8 cellular contexts compared by ENCODE assay signal in the genomic region with DNA sequence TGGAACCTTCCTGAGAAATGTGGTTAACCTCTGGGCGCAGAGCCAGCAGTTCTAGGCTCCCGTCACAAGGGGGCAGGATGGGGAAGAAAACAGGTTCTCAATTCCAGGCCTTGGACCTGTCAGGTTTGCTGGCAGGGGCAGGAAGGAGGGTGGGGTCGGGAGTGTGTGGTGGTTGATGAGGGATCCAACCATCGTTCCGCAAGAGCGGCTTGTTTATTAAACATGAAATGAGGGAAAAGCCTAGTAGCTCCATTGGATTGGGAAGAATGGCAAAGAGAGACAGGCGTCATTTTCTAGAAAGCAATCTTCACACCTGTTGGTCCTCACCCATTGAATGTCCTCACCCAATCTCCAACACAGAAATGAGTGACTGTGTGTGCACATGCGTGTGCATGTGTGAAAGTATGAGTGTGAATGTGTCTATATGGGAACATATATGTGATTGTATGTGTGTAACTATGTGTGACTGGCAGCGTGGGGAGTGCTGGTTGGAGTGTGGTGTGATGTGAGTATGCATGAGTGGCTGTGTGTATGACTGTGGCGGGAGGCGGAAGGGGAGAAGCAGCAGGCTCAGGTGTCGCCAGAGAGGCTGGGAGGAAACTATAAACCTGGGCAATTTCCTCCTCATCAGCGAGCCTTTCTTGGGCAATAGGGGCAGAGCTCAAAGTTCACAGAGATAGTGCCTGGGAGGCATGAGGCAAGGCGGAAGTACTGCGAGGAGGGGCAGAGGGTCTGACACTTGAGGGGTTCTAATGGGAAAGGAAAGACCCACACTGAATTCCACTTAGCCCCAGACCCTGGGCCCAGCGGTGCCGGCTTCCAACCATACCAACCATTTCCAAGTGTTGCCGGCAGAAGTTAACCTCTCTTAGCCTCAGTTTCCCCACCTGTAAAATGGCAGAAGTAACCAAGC. TPM values are rescaled to one million over a fixed set of nuclear protein-coding genes. Genes with fewer than 3 reads are reported as not detected.
DNase-seq lines count a peak whose midpoint lies in the region; ATAC-seq and TF ChIP-seq lines count a peak whose summit lies in the region.

No MANE protein-coding gene starts in this region.

- H3K27ac ChIP-seq in KMS-11 (no peak overlapping the region), PC-9 (no peak overlapping the region)

- no peaks in the 10 kb centered on the region for H3K36me3 Mint-ChIP-seq in activated T-cell treated with anti-CD3 and anti-CD28 coated beads, Interleukin-2, amount 50 U/mL, for 4 hours (ENCODE audit: insufficient read depth)
- no peaks in the 10 kb centered on the region for H3K36me3 Mint-ChIP-seq in nephron progenitor cell (ENCODE audit: low read depth)

- no peaks in the 10 kb centered on the region for H3K9me2 ChIP-seq in PC-9 (ENCODE audit: insufficient read depth)

- H3K4me3 Mint-ChIP-seq in activated T-cell treated with anti-CD3 and anti-CD28 coated beads, Interleukin-2, amount 50 U/mL, for 4 hours, result no peak overlapping the region
- peak overlapping the region; percentile 51 for H3K4me3 Mint-ChIP-seq in nephron progenitor cell
- H3K4me3 Mint-ChIP-seq in stimulated activated naive CD8-positive, alpha-beta T cell treated with anti-CD3 and anti-CD28 coated beads, Interleukin-15, amount 100 ng/mL, for 72 hours, result no peak overlapping the region

- no peak for DNase-seq in AG04449 (ENCODE audit: low read depth, low spot score)
- DNase-seq in PC-9, result peak; percentile 49 to 76
- peak; percentile 79 for DNase-seq in activated T-cell treated with anti-CD3 and anti-CD28 coated beads, Interleukin-2, amount 50 U/mL, for 4 hours
- DNase-seq in fibroblast of peridontal ligament (ENCODE audit: extremely low read depth), result peak; percentile 90
- peak; percentile 87 for DNase-seq in nephron progenitor cell
- peak; percentile 70 to 74 for DNase-seq in stimulated activated naive CD8-positive, alpha-beta T cell treated with anti-CD3 and anti-CD28 coated beads, Interleukin-15, amount 100 ng/mL, for 72 hours

- H3K27me3 ChIP-seq in KMS-11 (ENCODE audit: insufficient read depth, low read depth) (no peaks in the 10 kb centered on the region), PC-9 (ENCODE audit: insufficient read depth, low read depth) (no peaks in the 10 kb centered on the region)

- no peak overlapping the region for H3K9ac ChIP-seq in KMS-11

- no peaks in the 10 kb centered on the region for H4K20me1 ChIP-seq in KMS-11 (ENCODE audit: insufficient read depth)
- H4K20me1 ChIP-seq in PC-9 (ENCODE audit: insufficient read depth), result no peaks in the 10 kb centered on the region

- H2AFZ ChIP-seq in KMS-11 (ENCODE audit: low read depth) (peak overlapping the region; percentile 55; the same call in 1 of the 2 replicates), PC-9 (no peak overlapping the region)

- no TSS peak for BruUV-seq in PC-9 (replicated peaks; lab: Mats Ljungman, UMichigan)

- H3K27me3 Mint-ChIP-seq in activated T-cell treated with anti-CD3 and anti-CD28 coated beads, Interleukin-2, amount 50 U/mL, for 4 hours (ENCODE audit: low read depth), result no peaks in the 10 kb centered on the region
- peaks cover 7% of the 10 kb centered on the region for H3K27me3 Mint-ChIP-seq in nephron progenitor cell (ENCODE audit: low read depth, poor library complexity)
- no peaks in the 10 kb centered on the region for H3K27me3 Mint-ChIP-seq in stimulated activated naive CD8-positive, alpha-beta T cell treated with anti-CD3 and anti-CD28 coated beads, Interleukin-15, amount 100 ng/mL, for 72 hours

- ATAC-seq in GM18868 (IDR thresholded peaks at IDR 0.05; ENCODE audit: unreplicated experiment), result peak; percentile 49
- ATAC-seq in activated T-cell treated with anti-CD3 and anti-CD28 coated beads, Interleukin-2, amount 50 U/mL, for 4 hours, result peak; percentile 69 to 92
- peak; percentile 81 for ATAC-seq in stimulated activated naive CD8-positive, alpha-beta T cell treated with anti-CD3 and anti-CD28 coated beads, Interleukin-15, amount 100 ng/mL, for 72 hours

- H3K4me1 Mint-ChIP-seq in activated T-cell treated with anti-CD3 and anti-CD28 coated beads, Interleukin-2, amount 50 U/mL, for 4 hours (ENCODE audit: low read depth), result peaks cover 16% of the 10 kb centered on the region
- peaks cover 31% of the 10 kb centered on the region for H3K4me1 Mint-ChIP-seq in nephron progenitor cell
- H3K4me1 Mint-ChIP-seq in stimulated activated naive CD8-positive, alpha-beta T cell treated with anti-CD3 and anti-CD28 coated beads, Interleukin-15, amount 100 ng/mL, for 72 hours, result peaks cover 34% of the 10 kb centered on the region

- H3K27ac Mint-ChIP-seq in nephron progenitor cell, result peak overlapping the region; percentile 3
- H3K27ac Mint-ChIP-seq in stimulated activated naive CD8-positive, alpha-beta T cell treated with anti-CD3 and anti-CD28 coated beads, Interleukin-15, amount 100 ng/mL, for 72 hours, result no peak overlapping the region

- H3K36me3 ChIP-seq in KMS-11 (ENCODE audit: insufficient read depth) (no peaks in the 10 kb centered on the region), PC-9 (ENCODE audit: low read depth) (no peaks in the 10 kb centered on the region)

- H3K4me1 ChIP-seq in KMS-11 (ENCODE audit: low read depth, poor library complexity, severe bottlenecking) (peaks cover 19% of the 10 kb centered on the region), PC-9 (replicated peaks; ENCODE audit: insufficient read depth) (no peaks in the 10 kb centered on the region)

- peak; percentile 87 for TF ChIP-seq CTCF in AG04449 (IDR thresholded peaks at IDR 0.05; ENCODE audit: insufficient read depth, low read length, missing control alignments)
- TF ChIP-seq CTCF in KMS-11 (conservative IDR thresholded peaks at IDR 0.05; ENCODE audit: low read depth, low read length), result peak; percentile 94
- TF ChIP-seq CTCF in PC-9 (conservative IDR thresholded peaks at IDR 0.05), result peak; percentile 96
- TF ChIP-seq CTCF in nephron progenitor cell (IDR thresholded peaks at IDR 0.05), result peak; percentile 85

- no peak overlapping the region for H3K4me3 ChIP-seq in AG04449 (ENCODE audit: low read depth, low read length)
- no peak overlapping the region for H3K4me3 ChIP-seq in KMS-11 (IDR thresholded peaks at IDR 0.05; ENCODE audit: insufficient read depth, low read depth, low read length)
- no peak overlapping the region for H3K4me3 ChIP-seq in PC-9

- no peaks in the 10 kb centered on the region for H3K9me3 Mint-ChIP-seq in activated T-cell treated with anti-CD3 and anti-CD28 coated beads, Interleukin-2, amount 50 U/mL, for 4 hours
- H3K9me3 Mint-ChIP-seq in nephron progenitor cell, result no peaks in the 10 kb centered on the region
- no peaks in the 10 kb centered on the region for H3K9me3 Mint-ChIP-seq in stimulated activated naive CD8-positive, alpha-beta T cell treated with anti-CD3 and anti-CD28 coated beads, Interleukin-15, amount 100 ng/mL, for 72 hours

- 0 out of 2 replicates have a peak overlapping the region, but pooled peaks have one; percentile 6 for H3K4me2 ChIP-seq in KMS-11
- no peak overlapping the region for H3K4me2 ChIP-seq in PC-9

- POLR2A ChIA-PET in AG04449 (lab: Yijun Ruan, JAX) (interaction anchor here (2.2 kb wide), 1 partner anchor 55 kb away, joined by 19 read pairs; a partner anchor contains a TSS), PC-9 (lab: Charles Lee; ENCODE audit: unreplicated experiment) (no interaction called here)

- 0 out of 2 replicates have a peak, but pooled peaks cover 4% of the 10 kb centered on the region for H3F3A ChIP-seq in PC-9 (ENCODE audit: insufficient read depth, low read depth)

- CTCF ChIA-PET in AG04449 (lab: Yijun Ruan, JAX) (interaction anchor here (0.6 to 4.5 kb wide), 39 partner anchors 9 to 280 kb away, joined by 3 to 118 read pairs (median 6); a partner anchor contains a TSS), PC-9 (lab: Charles Lee) (interaction anchor here (0.5 to 0.6 kb wide), 2 partner anchors 107 to 137 kb away, joined by 4 to 21 read pairs; no protein-coding TSS in a partner anchor)

- H3K79me2 ChIP-seq in KMS-11 (ENCODE audit: insufficient read depth, low read depth), result no peaks in the 10 kb centered on the region
- H3K79me2 ChIP-seq in PC-9 (ENCODE audit: low read depth), result no peaks in the 10 kb centered on the region

- no peaks in the 10 kb centered on the region for H3K9me3 ChIP-seq in PC-9 (ENCODE audit: insufficient read depth, low read depth)

- intact Hi-C loops in PC-9 (cut with micrococcal nuclease; ENCODE audit: unreplicated experiment), result loop anchor here (1.0 kb wide), 1 partner anchor 100 kb away; no protein-coding TSS in a partner anchor

RNA-seq across cellular contexts. Expression of a gene that starts 29.6 kb away (rescaled TPM):
- 278 and 282 TPM in 2 replicates for total RNA-seq in PC-9 (2021)
- total RNA-seq in activated T-cell treated with anti-CD3 and anti-CD28 coated beads, Interleukin-2, amount 50 U/mL, for 4 hours, result 100 to 1,000 TPM; 751 to 800 (median 779) TPM

RNA-seq across cellular contexts. Expression of a gene that starts 54.7 kb away (rescaled TPM):
- 14.3 and 14.8 TPM in 2 replicates for total RNA-seq in PC-9 (2021)
- 10 to 100 TPM; 23.2 to 42.0 (median 28.3) TPM for total RNA-seq in activated T-cell treated with anti-CD3 and anti-CD28 coated beads, Interleukin-2, amount 50 U/mL, for 4 hours
